ENCODE assay signal across 1 cellular context in the genomic region with DNA sequence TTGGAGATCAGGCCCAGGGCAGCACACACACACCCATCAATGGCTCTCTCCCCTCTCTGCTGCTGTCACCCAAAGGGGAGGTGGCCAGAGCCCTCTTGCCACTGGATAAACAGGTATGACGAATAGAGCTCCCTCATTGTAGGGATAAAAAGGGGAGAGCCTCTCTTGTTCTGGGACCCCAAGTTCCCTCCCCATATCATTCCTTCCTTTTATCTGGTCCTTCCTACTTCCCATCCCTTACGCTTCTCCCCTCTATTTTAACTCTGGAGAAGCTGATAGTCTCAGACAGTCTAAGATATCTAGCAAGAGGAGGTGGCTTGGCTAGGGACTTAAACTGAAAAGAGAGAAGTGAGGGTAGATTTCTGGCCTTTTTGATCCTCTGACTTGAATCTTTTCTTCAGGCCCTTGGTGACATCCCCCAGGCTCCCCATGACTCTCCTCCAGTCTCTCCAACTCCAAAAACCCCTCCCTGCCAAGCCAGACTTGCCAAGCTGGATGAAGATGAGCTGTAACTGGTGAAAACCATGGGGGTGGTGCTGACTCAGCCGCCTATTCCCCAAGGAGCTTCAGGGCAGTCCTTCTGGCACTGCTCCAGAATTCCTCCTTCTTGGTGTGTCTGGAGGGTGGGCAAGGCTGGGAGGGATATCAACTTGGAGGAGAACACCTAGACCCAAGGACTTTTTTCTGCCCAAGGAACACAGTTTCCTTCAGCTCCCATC.
TF ChIP-seq lines count a peak whose summit lies in the region.

No MANE protein-coding gene starts in this region.

TF ChIP-seq in HepG2, 621 proteins besides CTCF, POLR2A, EP300 and RAD21:
- TF ChIP-seq, protein P1, sequence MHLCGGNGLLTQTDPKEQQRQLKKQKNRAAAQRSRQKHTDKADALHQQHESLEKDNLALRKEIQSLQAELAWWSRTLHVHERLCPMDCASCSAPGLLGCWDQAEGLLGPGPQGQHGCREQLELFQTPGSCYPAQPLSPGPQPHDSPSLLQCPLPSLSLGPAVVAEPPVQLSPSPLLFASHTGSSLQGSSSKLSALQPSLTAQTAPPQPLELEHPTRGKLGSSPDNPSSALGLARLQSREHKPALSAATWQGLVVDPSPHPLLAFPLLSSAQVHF (CRISPR knock-in tag; IDR thresholded peaks at IDR 0.05), result no peak
- TF ChIP-seq, protein P2, sequence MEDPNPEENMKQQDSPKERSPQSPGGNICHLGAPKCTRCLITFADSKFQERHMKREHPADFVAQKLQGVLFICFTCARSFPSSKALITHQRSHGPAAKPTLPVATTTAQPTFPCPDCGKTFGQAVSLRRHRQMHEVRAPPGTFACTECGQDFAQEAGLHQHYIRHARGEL (CRISPR knock-in tag; IDR thresholded peaks at IDR 0.05), result no peak
- TF ChIP-seq SALL1 (CRISPR knock-in tag; IDR thresholded peaks at IDR 0.05) (no peak), JDP2 (CRISPR knock-in tag; IDR thresholded peaks at IDR 0.05; ENCODE audit: borderline replicate concordance) (no peak), ZNF430 (CRISPR knock-in tag; IDR thresholded peaks at IDR 0.05) (no peak), ZSCAN29 (CRISPR knock-in tag; conservative IDR thresholded peaks at IDR 0.05) (no peak), TBP (CRISPR knock-in tag; IDR thresholded peaks at IDR 0.05) (no peak), KLF11 (CRISPR knock-in tag; IDR thresholded peaks at IDR 0.05) (no peak), ZNF136 (CRISPR knock-in tag; IDR thresholded peaks at IDR 0.05; ENCODE audit: low read depth) (no peak), ZNF296 (CRISPR knock-in tag; conservative IDR thresholded peaks at IDR 0.05) (no peak), ZFP36L1 (CRISPR knock-in tag; IDR thresholded peaks at IDR 0.05) (no peak), JUND (CRISPR knock-in tag; IDR thresholded peaks at IDR 0.05) (no peak), CENPX (CRISPR knock-in tag; IDR thresholded peaks at IDR 0.05) (no peak), ELF4 (CRISPR knock-in tag; IDR thresholded peaks at IDR 0.05; ENCODE audit: borderline replicate concordance) (no peak), ZNF550 (CRISPR knock-in tag; IDR thresholded peaks at IDR 0.05; ENCODE audit: borderline replicate concordance) (no peak), ZFY (CRISPR knock-in tag; IDR thresholded peaks at IDR 0.05) (no peak), AKAP8 (CRISPR knock-in tag; IDR thresholded peaks at IDR 0.05) (no peak)
- TF ChIP-seq, protein P3, sequence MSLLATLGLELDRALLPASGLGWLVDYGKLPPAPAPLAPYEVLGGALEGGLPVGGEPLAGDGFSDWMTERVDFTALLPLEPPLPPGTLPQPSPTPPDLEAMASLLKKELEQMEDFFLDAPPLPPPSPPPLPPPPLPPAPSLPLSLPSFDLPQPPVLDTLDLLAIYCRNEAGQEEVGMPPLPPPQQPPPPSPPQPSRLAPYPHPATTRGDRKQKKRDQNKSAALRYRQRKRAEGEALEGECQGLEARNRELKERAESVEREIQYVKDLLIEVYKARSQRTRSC (CRISPR knock-in tag; IDR thresholded peaks at IDR 0.05; ENCODE audit: low read depth), result no peak
- TF ChIP-seq, protein P4, sequence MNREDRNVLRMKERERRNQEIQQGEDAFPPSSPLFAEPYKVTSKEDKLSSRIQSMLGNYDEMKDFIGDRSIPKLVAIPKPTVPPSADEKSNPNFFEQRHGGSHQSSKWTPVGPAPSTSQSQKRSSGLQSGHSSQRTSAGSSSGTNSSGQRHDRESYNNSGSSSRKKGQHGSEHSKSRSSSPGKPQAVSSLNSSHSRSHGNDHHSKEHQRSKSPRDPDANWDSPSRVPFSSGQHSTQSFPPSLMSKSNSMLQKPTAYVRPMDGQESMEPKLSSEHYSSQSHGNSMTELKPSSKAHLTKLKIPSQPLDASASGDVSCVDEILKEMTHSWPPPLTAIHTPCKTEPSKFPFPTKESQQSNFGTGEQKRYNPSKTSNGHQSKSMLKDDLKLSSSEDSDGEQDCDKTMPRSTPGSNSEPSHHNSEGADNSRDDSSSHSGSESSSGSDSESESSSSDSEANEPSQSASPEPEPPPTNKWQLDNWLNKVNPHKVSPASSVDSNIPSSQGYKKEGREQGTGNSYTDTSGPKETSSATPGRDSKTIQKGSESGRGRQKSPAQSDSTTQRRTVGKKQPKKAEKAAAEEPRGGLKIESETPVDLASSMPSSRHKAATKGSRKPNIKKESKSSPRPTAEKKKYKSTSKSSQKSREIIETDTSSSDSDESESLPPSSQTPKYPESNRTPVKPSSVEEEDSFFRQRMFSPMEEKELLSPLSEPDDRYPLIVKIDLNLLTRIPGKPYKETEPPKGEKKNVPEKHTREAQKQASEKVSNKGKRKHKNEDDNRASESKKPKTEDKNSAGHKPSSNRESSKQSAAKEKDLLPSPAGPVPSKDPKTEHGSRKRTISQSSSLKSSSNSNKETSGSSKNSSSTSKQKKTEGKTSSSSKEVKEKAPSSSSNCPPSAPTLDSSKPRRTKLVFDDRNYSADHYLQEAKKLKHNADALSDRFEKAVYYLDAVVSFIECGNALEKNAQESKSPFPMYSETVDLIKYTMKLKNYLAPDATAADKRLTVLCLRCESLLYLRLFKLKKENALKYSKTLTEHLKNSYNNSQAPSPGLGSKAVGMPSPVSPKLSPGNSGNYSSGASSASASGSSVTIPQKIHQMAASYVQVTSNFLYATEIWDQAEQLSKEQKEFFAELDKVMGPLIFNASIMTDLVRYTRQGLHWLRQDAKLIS (CRISPR knock-in tag; IDR thresholded peaks at IDR 0.05), result no peak
TF ChIP-seq in HepG2: peak in this region for 0.
